In the genomic region with DNA sequence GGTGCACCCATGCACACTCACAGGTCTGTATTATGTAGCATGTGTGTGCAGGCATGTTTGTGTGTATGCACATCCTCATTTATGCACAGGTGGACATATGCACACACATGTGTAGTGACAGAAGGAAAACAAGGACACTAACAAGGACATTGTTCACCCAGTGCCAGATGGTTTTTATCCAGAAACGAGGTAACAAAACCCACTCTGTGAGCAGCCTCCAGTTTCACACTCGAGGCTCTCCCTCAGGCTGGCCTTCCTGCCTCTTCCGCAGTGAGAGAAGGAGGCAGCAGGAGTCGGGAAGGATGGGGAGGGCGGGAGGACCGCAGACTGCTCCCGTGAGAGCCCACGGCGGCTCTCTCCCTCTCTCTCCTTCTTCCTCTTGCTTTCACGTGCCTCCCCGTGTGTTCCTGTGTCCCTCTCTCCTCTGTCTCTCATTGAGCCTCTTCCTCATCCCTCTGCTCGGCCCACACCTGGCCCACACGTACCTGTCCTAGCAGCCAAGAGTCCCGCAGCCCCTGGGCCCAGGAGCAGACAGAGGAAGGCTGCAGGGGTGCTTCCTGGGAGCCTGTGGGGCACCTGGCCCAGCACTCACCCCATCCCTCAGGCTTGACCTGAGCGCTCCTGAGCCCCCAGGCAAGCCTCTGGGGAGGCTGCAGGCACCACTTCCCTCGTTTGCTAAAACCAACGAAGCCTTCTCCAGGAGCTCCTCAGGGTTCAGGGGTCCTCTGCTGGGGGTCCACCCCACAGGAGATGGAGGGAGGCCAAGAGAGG, we compare ENCODE assay signal across 17 cellular contexts. TPM values are rescaled to one million over a fixed set of nuclear protein-coding genes. Genes with fewer than 3 reads are reported as not detected.
A peak's percentile ranks its signal among the peaks of the same experiment; 100 is the strongest.
DNase-seq lines count a peak whose midpoint lies in the region; ATAC-seq lines count a peak whose summit lies in the region.
"Had no signal": no experiment of that assay in that cellular context is flagged by ENCODE, and none has a peak within 500 bp of the region (broad histone marks: within the 10 kb centered on the region; RNA-seq: fewer than 3 reads in every experiment).

No MANE protein-coding gene starts in this region.

- ATAC-seq in central memory CD8-positive, alpha-beta T cell (replicated peaks; ENCODE audit: extremely low read depth, poor library complexity, severe bottlenecking): no peak

- H3K27ac ChIP-seq in KOPT-K1 (ENCODE audit: low read depth, low read length, poor library complexity, severe bottlenecking): peak overlapping the region; percentile 29
- H3K27ac ChIP-seq: SJCRH30, testis had no signal

- no peaks in the 10 kb centered on the region for H3K36me3 ChIP-seq in KOPT-K1 (ENCODE audit: insufficient read depth, low read length)
- H3K36me3 ChIP-seq: HAP-1, heart left ventricle, SJCRH30 had no signal

- CTCF ChIA-PET in activated naive CD4-positive, alpha-beta T cell treated with anti-CD3 and anti-CD28 coated beads for 36 hours (lab: Charles Lee): interaction anchor here (0.5 to 3.2 kb wide), 3 partner anchors 25 to 112 kb away, joined by 3 to 12 read pairs (median 5); no protein-coding TSS in a partner anchor

- no peak overlapping the region for H3K4me3 Mint-ChIP-seq in activated naive CD4-positive, alpha-beta T cell treated with anti-CD3 and anti-CD28 coated beads for 36 hours
- peak overlapping the region; percentile 55 for H3K4me3 Mint-ChIP-seq in central memory CD8-positive, alpha-beta T cell

- H3K9me3 Mint-ChIP-seq in activated naive CD4-positive, alpha-beta T cell treated with anti-CD3 and anti-CD28 coated beads for 36 hours: no peaks in the 10 kb centered on the region
- no peaks in the 10 kb centered on the region for H3K9me3 Mint-ChIP-seq in central memory CD8-positive, alpha-beta T cell

- H3K27ac Mint-ChIP-seq in activated naive CD4-positive, alpha-beta T cell treated with anti-CD3 and anti-CD28 coated beads for 36 hours: peak overlapping the region; percentile 87
- peak overlapping the region; percentile 76 for H3K27ac Mint-ChIP-seq in central memory CD8-positive, alpha-beta T cell (ENCODE audit: low read depth)

- H3K4me1 Mint-ChIP-seq in activated naive CD4-positive, alpha-beta T cell treated with anti-CD3 and anti-CD28 coated beads for 36 hours (ENCODE audit: low read depth): peaks cover 67% of the 10 kb centered on the region
- peaks cover 70% of the 10 kb centered on the region for H3K4me1 Mint-ChIP-seq in central memory CD8-positive, alpha-beta T cell

- no peak for DNase-seq in activated naive CD4-positive, alpha-beta T cell treated with anti-CD3 and anti-CD28 coated beads for 36 hours
- no peak for DNase-seq in activated naive CD4-positive, alpha-beta T cell treated with Interleukin-2 at 50 U/mL for 16 hours
- no peak for DNase-seq in central memory CD8-positive, alpha-beta T cell (ENCODE audit: low spot score in 2 of 2)
- DNase-seq in posterior vena cava (ENCODE audit: low spot score) (peak; percentile 55), HCEC 1CT (no peak), kidney glomerular epithelial cell (lab: John Stamatoyannopoulos, UW) (no peak)
- no peak for DNase-seq in stimulated activated CD4-positive, alpha-beta T cell treated with anti-CD3 and anti-CD28 coated beads, Interleukin-4, amount 100 ng/mL, for 4 hours
- DNase-seq: GF-D8; islet precursor cell; NCI-H2081; NCI-H524 treated with DMSO at 0.1 percent for 48 hours; SJCRH30; stimulated activated CD4-positive, alpha-beta T cell treated with anti-CD3 and anti-CD28 coated beads, Interleukin-1b, Interleukin-23, amount 100 ng/mL, for 48 hours; testis had no signal

- no peaks in the 10 kb centered on the region for H3K27me3 Mint-ChIP-seq in activated naive CD4-positive, alpha-beta T cell treated with anti-CD3 and anti-CD28 coated beads for 36 hours (ENCODE audit: low read depth)
- H3K27me3 Mint-ChIP-seq in central memory CD8-positive, alpha-beta T cell: no peaks in the 10 kb centered on the region

- intact Hi-C loops in activated naive CD4-positive, alpha-beta T cell treated with anti-CD3 and anti-CD28 coated beads for 36 hours (cut with micrococcal nuclease): no loop called here
- intact Hi-C loops in posterior vena cava (cut with DNase I): loop anchor here in 1 of 2 donors (5.0 kb wide), 1 partner anchor 482 kb away; no protein-coding TSS in a partner anchor

- peaks cover 40% of the 10 kb centered on the region for H3K36me3 Mint-ChIP-seq in activated naive CD4-positive, alpha-beta T cell treated with anti-CD3 and anti-CD28 coated beads for 36 hours (ENCODE audit: low read depth)
- H3K36me3 Mint-ChIP-seq in central memory CD8-positive, alpha-beta T cell (ENCODE audit: insufficient read depth): peaks cover 75% of the 10 kb centered on the region

- no peaks in the 10 kb centered on the region for H3K9me3 ChIP-seq in KOPT-K1 (ENCODE audit: insufficient read depth, low read length, poor library complexity, severe bottlenecking)
- H3K9me3 ChIP-seq: HAP-1, SJCRH30, testis had no signal

RNA-seq across cellular contexts. Expression of gene SPOCK2, which starts 13.8 kb away (rescaled TPM):
- total RNA-seq in activated naive CD4-positive, alpha-beta T cell treated with anti-CD3 and anti-CD28 coated beads for 36 hours: 100 to 1,000 TPM; 205 to 208 TPM
- 1 to 10 TPM; 2.4 to 4.5 TPM for total RNA-seq in posterior vena cava

Comparison
In these comparisons a context has a peak if more than half of its experiments do, and no peak if none do; other contexts are left out.
1. RNA of gene SPOCK2, which starts 13.8 kb away (total RNA-seq): 205 to 208 TPM in activated naive CD4-positive, alpha-beta T cell treated with anti-CD3 and anti-CD28 coated beads for 36 hours; 2.4 to 4.5 TPM in posterior vena cava; every median in the first group is over 10 times any median in the second.